ENCODE assay signal across 19 cellular contexts in genomic region chr7:27952393-27953290, GRCh38.
DNase-seq lines count a peak whose midpoint lies in the region; ATAC-seq and TF ChIP-seq lines count a peak whose summit lies in the region.
"Had no signal": no experiment of that assay in that cellular context is flagged by ENCODE, and none has a peak within 500 bp of the region (broad histone marks: within the 10 kb centered on the region; RNA-seq: fewer than 3 reads in every experiment).

No MANE protein-coding gene starts in this region.

- H3K4me3 ChIP-seq in left ventricle myocardium inferior (no peak overlapping the region), foreskin fibroblast (ENCODE audit: low read depth in 1 of 2, low read length in 2 of 2) (no peak overlapping the region), suprapubic skin (no peak overlapping the region)
- H3K4me3 ChIP-seq: heart right ventricle, uterus had no signal

- no peaks in the 10 kb centered on the region for H3K9me3 Mint-ChIP-seq in effector memory CD8-positive, alpha-beta T cell
- H3K9me3 Mint-ChIP-seq: central memory CD8-positive, alpha-beta T cell; IgD-negative memory B cell; stimulated activated naive CD8-positive, alpha-beta T cell treated with anti-CD3 and anti-CD28 coated beads, Interleukin-15, amount 100 ng/mL, for 72 hours; WTC11 had no signal

- intact Hi-C loops in left ventricle myocardium superior (cut with micrococcal nuclease) (no loop called here), left ventricle myocardium inferior (cut with micrococcal nuclease) (no loop called here), posterior vena cava (cut with DNase I) (no loop called here)

- H3K9me3 ChIP-seq in left ventricle myocardium inferior (replicated peaks) (no peaks in the 10 kb centered on the region), suprapubic skin (no peaks in the 10 kb centered on the region)
- H3K9me3 ChIP-seq: heart right ventricle, uterus had no signal

- no peak for TF ChIP-seq CTCF in left ventricle myocardium inferior (IDR thresholded peaks at IDR 0.05; ENCODE audit: borderline replicate concordance)
- TF ChIP-seq CTCF in foreskin fibroblast (IDR thresholded peaks at IDR 0.05; ENCODE audit: low read depth, low read length), result no peak
- no peak for TF ChIP-seq CTCF in suprapubic skin (IDR thresholded peaks at IDR 0.05)

- no peak overlapping the region for H3K4me3 Mint-ChIP-seq in effector memory CD8-positive, alpha-beta T cell
- H3K4me3 Mint-ChIP-seq: activated CD8-positive, alpha-beta memory T cell treated with anti-CD3 and anti-CD28 coated beads, Interleukin-2, amount 10 ng/mL, durations not matched to agents 7 days and 5 days; central memory CD8-positive, alpha-beta T cell; IgD-negative memory B cell; stimulated activated naive CD8-positive, alpha-beta T cell treated with anti-CD3 and anti-CD28 coated beads, Interleukin-15, amount 100 ng/mL, for 72 hours; WTC11 had no signal

- DNase-seq in left ventricle myocardium superior (no peak), left ventricle myocardium inferior (no peak), amniotic stem cell (lab: John Stamatoyannopoulos, UW) (peak; percentile 35), foreskin fibroblast (peak; percentile 57 to 87), suprapubic skin (ENCODE audit: low spot score in 2 of 2) (no peak), posterior vena cava (ENCODE audit: low spot score) (no peak)
- DNase-seq in effector memory CD8-positive, alpha-beta T cell, result no peak
- DNase-seq: activated CD8-positive, alpha-beta memory T cell treated with anti-CD3 and anti-CD28 coated beads, Interleukin-2, amount 10 ng/mL, durations not matched to agents 7 days and 5 days; activated gamma-delta T cell; heart right ventricle; kidney; NCI-H1092 treated with DMSO at 0.1 percent for 48 hours; stimulated activated naive CD8-positive, alpha-beta T cell treated with anti-CD3 and anti-CD28 coated beads, Interleukin-15, amount 100 ng/mL, for 72 hours; uterus had no signal

- peak; percentile 32 for ATAC-seq in left ventricle myocardium superior
- no peak for ATAC-seq in effector memory CD8-positive, alpha-beta T cell (replicated peaks)
- no peak for ATAC-seq in HG03108 (IDR thresholded peaks at IDR 0.05; ENCODE audit: unreplicated experiment)
- ATAC-seq: activated CD8-positive, alpha-beta memory T cell treated with anti-CD3 and anti-CD28 coated beads, Interleukin-2, amount 10 ng/mL, durations not matched to agents 7 days and 5 days; stimulated activated naive CD8-positive, alpha-beta T cell treated with anti-CD3 and anti-CD28 coated beads, Interleukin-15, amount 100 ng/mL, for 72 hours; WTC11 had no signal

- H3K27ac ChIP-seq in left ventricle myocardium inferior (replicated peaks) (no peak overlapping the region), suprapubic skin (peak overlapping the region; percentile 31)
- H3K27ac ChIP-seq: heart right ventricle, parathyroid adenoma, uterus had no signal

- H3K4me1 Mint-ChIP-seq in effector memory CD8-positive, alpha-beta T cell (ENCODE audit: low read depth in 2 of 2), result peaks cover 13 to 34% of the 10 kb centered on the region in 2 donors
- H3K4me1 Mint-ChIP-seq: activated CD8-positive, alpha-beta memory T cell treated with anti-CD3 and anti-CD28 coated beads, Interleukin-2, amount 10 ng/mL, durations not matched to agents 7 days and 5 days had no signal

- WGBS in suprapubic skin, result 61% methylated on average over 4 of the region's 4 CpGs

- H3K27ac Mint-ChIP-seq in effector memory CD8-positive, alpha-beta T cell, result peak overlapping the region in 1 of 2 donors; percentile 36
- H3K27ac Mint-ChIP-seq: activated CD8-positive, alpha-beta memory T cell treated with anti-CD3 and anti-CD28 coated beads, Interleukin-2, amount 10 ng/mL, durations not matched to agents 7 days and 5 days; IgD-negative memory B cell; WTC11 had no signal

- H3K27me3 ChIP-seq in left ventricle myocardium inferior (ENCODE audit: low read depth) (no peaks in the 10 kb centered on the region), suprapubic skin (no peaks in the 10 kb centered on the region)
- H3K27me3 ChIP-seq: heart right ventricle, uterus had no signal

- no peaks in the 10 kb centered on the region for H3K27me3 Mint-ChIP-seq in effector memory CD8-positive, alpha-beta T cell
- H3K27me3 Mint-ChIP-seq: activated CD8-positive, alpha-beta memory T cell treated with anti-CD3 and anti-CD28 coated beads, Interleukin-2, amount 10 ng/mL, durations not matched to agents 7 days and 5 days; central memory CD8-positive, alpha-beta T cell; IgD-negative memory B cell; stimulated activated naive CD8-positive, alpha-beta T cell treated with anti-CD3 and anti-CD28 coated beads, Interleukin-15, amount 100 ng/mL, for 72 hours had no signal

- H3K36me3 ChIP-seq in left ventricle myocardium inferior (no peaks in the 10 kb centered on the region), suprapubic skin (no peaks in the 10 kb centered on the region)
- H3K36me3 ChIP-seq: heart right ventricle, uterus had no signal

- no peak for TF ChIP-seq POLR2A in suprapubic skin (IDR thresholded peaks at IDR 0.05)

- no peaks in the 10 kb centered on the region for H3K36me3 Mint-ChIP-seq in effector memory CD8-positive, alpha-beta T cell (ENCODE audit: insufficient read depth)
- H3K36me3 Mint-ChIP-seq: activated CD8-positive, alpha-beta memory T cell treated with anti-CD3 and anti-CD28 coated beads, Interleukin-2, amount 10 ng/mL, durations not matched to agents 7 days and 5 days; WTC11 had no signal

- no peak for TF ChIP-seq EP300 in suprapubic skin (IDR thresholded peaks at IDR 0.05)

- H3K4me1 ChIP-seq in left ventricle myocardium inferior (peaks cover 30% of the 10 kb centered on the region), suprapubic skin (peaks cover 26% of the 10 kb centered on the region)
- H3K4me1 ChIP-seq: parathyroid adenoma had no signal

Comparison
In these comparisons a context has a peak if more than half of its experiments do, and no peak if none do; other contexts are left out.
1. DNase-seq: peak in amniotic stem cell (single experiment) and foreskin fibroblast (2 of 2); none in left ventricle myocardium superior (single experiment), left ventricle myocardium inferior (single experiment), suprapubic skin (0 of 2), effector memory CD8-positive, alpha-beta T cell (0 of 3) and posterior vena cava (single experiment).